Comparison of ENCODE assay signal across 8 cellular contexts in genomic region chr19:55408320-55408836, GRCh38. TPM values are rescaled to one million over a fixed set of nuclear protein-coding genes. Genes with fewer than 3 reads are reported as not detected.
DNase-seq lines count a peak whose midpoint lies in the region; ATAC-seq and TF ChIP-seq lines count a peak whose summit lies in the region.

No MANE protein-coding gene starts in this region.

- ATAC-seq in GM23338, result no peak
- no peak for ATAC-seq in WTC11
- no peak for ATAC-seq in gastroesophageal sphincter
- ATAC-seq in HG02798 (IDR thresholded peaks at IDR 0.05; ENCODE audit: poor library complexity, unreplicated experiment), result no peak

- H4K20me1 ChIP-seq in GM23338 (replicated peaks; ENCODE audit: insufficient read depth), result peaks cover 38% of the 10 kb centered on the region
- H4K20me1 ChIP-seq in smooth muscle cell (ENCODE audit: low read depth), result peaks cover 33% of the 10 kb centered on the region

- no peak for TF ChIP-seq POLR2A in gastroesophageal sphincter (IDR thresholded peaks at IDR 0.05)

- peaks cover 30% of the 10 kb centered on the region for H3K36me3 ChIP-seq in GM23338 (ENCODE audit: insufficient read depth)
- peaks cover 0 to 29% of the 10 kb centered on the region in 2 donors for H3K36me3 ChIP-seq in gastroesophageal sphincter
- H3K36me3 ChIP-seq in smooth muscle cell (ENCODE audit: low read depth), result no peaks in the 10 kb centered on the region

- peaks cover 15% of the 10 kb centered on the region for H3K4me1 ChIP-seq in GM23338 (ENCODE audit: insufficient read depth)
- H3K4me1 ChIP-seq in gastroesophageal sphincter, result peaks cover 0 to 22% (median 16%) of the 10 kb centered on the region in 3 donors
- H3K4me1 ChIP-seq in smooth muscle cell (ENCODE audit: low read depth), result peaks cover 14% of the 10 kb centered on the region

- H3K27me3 ChIP-seq in GM23338 (ENCODE audit: insufficient read depth) (no peaks in the 10 kb centered on the region), gastroesophageal sphincter (no peaks in the 10 kb centered on the region), smooth muscle cell (ENCODE audit: low read depth) (no peaks in the 10 kb centered on the region)

- no peak for TF ChIP-seq CTCF in GM23338 (conservative IDR thresholded peaks at IDR 0.05; ENCODE audit: low read depth in 2 of 2)
- TF ChIP-seq CTCF in WTC11 (IDR thresholded peaks at IDR 0.05), result no peak
- no peak for TF ChIP-seq CTCF in gastroesophageal sphincter (IDR thresholded peaks at IDR 0.05)
- no peak for TF ChIP-seq CTCF in smooth muscle cell (IDR thresholded peaks at IDR 0.05; ENCODE audit: borderline replicate concordance, insufficient read depth, poor library complexity, severe bottlenecking)

- H3K79me2 ChIP-seq in GM23338 (replicated peaks; ENCODE audit: insufficient read depth), result peaks cover 40% of the 10 kb centered on the region
- peaks cover 35% of the 10 kb centered on the region for H3K79me2 ChIP-seq in smooth muscle cell (ENCODE audit: low read depth)

- no peak for DNase-seq in GM23338 (ENCODE audit: low spot score)
- no peak for DNase-seq in WTC11 (ENCODE audit: low spot score)
- no peak for DNase-seq in smooth muscle cell (lab: John Stamatoyannopoulos, UW; ENCODE audit: unreplicated experiment)
- DNase-seq in NCI-H2029 treated with DMSO at 0.1 percent for 48 hours (lab: John Stamatoyannopoulos, UW), result no peak
- no peak for DNase-seq in activated CD8-positive, alpha-beta memory T cell treated with anti-CD3 and anti-CD28 coated beads, Interleukin-2, amount 50 U/mL, for 4 hours
- no peak for DNase-seq in stimulated activated naive CD4-positive, alpha-beta T cell (lab: John Stamatoyannopoulos, UW)

- no peak for TF ChIP-seq EP300 in gastroesophageal sphincter (IDR thresholded peaks at IDR 0.05)

- H3F3A ChIP-seq in GM23338 (replicated peaks; ENCODE audit: low read depth) (peaks cover 34% of the 10 kb centered on the region), smooth muscle cell (ENCODE audit: low read depth) (peaks cover under 1% of the 10 kb centered on the region)

- H3K9me3 Mint-ChIP-seq in GM23338 (peaks cover 30% of the 10 kb centered on the region), WTC11 (peaks cover 22% of the 10 kb centered on the region)

- H3K4me3 Mint-ChIP-seq in GM23338 (peak overlapping the region; percentile 91), WTC11 (peak overlapping the region; percentile 88)

- H3K27ac ChIP-seq in GM23338 (ENCODE audit: low read depth), result peak overlapping the region; percentile 89; the same call in 1 of the 2 replicates
- H3K27ac ChIP-seq in gastroesophageal sphincter, result peak overlapping the region; percentile 81 to 98 (median 96)
- H3K27ac ChIP-seq in smooth muscle cell (ENCODE audit: low read depth), result peak overlapping the region; percentile 82

- H3K36me3 Mint-ChIP-seq in GM23338 (ENCODE audit: low read depth), result peaks cover 61% of the 10 kb centered on the region
- peaks cover 41% of the 10 kb centered on the region for H3K36me3 Mint-ChIP-seq in WTC11

- H3K27me3 Mint-ChIP-seq in GM23338 (ENCODE audit: insufficient read depth, low read depth, poor library complexity) (peaks cover 23% of the 10 kb centered on the region), WTC11 (ENCODE audit: low read depth) (peaks cover 36% of the 10 kb centered on the region)

- H3K4me1 Mint-ChIP-seq in GM23338 (peaks cover 18% of the 10 kb centered on the region), WTC11 (peaks cover 27% of the 10 kb centered on the region)

- H3K9me3 ChIP-seq in gastroesophageal sphincter, result no peaks in the 10 kb centered on the region
- no peaks in the 10 kb centered on the region for H3K9me3 ChIP-seq in smooth muscle cell (replicated peaks; ENCODE audit: low read depth)

- peaks cover 8% of the 10 kb centered on the region for H3K9me2 ChIP-seq in GM23338 (ENCODE audit: insufficient read depth)

- peak overlapping the region; percentile 98 for H3K27ac Mint-ChIP-seq in GM23338
- H3K27ac Mint-ChIP-seq in WTC11, result peak overlapping the region; percentile 92

- H3K4me2 ChIP-seq in GM23338 (peak overlapping the region; percentile 61; the same call in 1 of the 2 replicates), smooth muscle cell (peak overlapping the region; percentile 76)

- peak overlapping the region; percentile 36; the same call in 1 of the 2 replicates for H3K4me3 ChIP-seq in GM23338
- peak overlapping the region; percentile 28 to 85 for H3K4me3 ChIP-seq in gastroesophageal sphincter
- H3K4me3 ChIP-seq in smooth muscle cell, result peak overlapping the region; percentile 78

- WGBS in gastroesophageal sphincter (ENCODE audit: low coverage in 1 of 2), 2 donors, result 53 to 55% methylated on average over 3 to 8 of the region's 21 CpGs
- WGBS in smooth muscle cell (ENCODE audit: low lambda C conversion rate), result 27% methylated on average over 21 of the region's 21 CpGs

- H3K9ac ChIP-seq in smooth muscle cell (ENCODE audit: low read depth), result peak overlapping the region; percentile 65

- CTCF ChIA-PET in WTC11 (lab: Charles Lee), result interaction anchor here (0.6 to 2.5 kb wide), 4 partner anchors 10 to 245 kb away, joined by 3 to 11 read pairs (median 4); no protein-coding TSS in a partner anchor

- POLR2A ChIA-PET in WTC11 (lab: Charles Lee), result interaction anchor here (0.6 to 2.3 kb wide), 13 partner anchors 12 to 1234 kb away, joined by 3 to 8 read pairs (median 4); partner anchors contain the start of genes FIZ1, KMT5C and TMEM238

- no peak overlapping the region for H2AFZ ChIP-seq in GM23338
- H2AFZ ChIP-seq in smooth muscle cell (ENCODE audit: low read depth), result peak overlapping the region; percentile 47

TF ChIP-seq in GM23338, 12 proteins besides CTCF, POLR2A, EP300 and RAD21 (continues in another document):
- TF ChIP-seq POLR2AphosphoS5 (IDR thresholded peaks at IDR 0.05; ENCODE audit: low read depth), result no peak
- no peak for TF ChIP-seq NANOG (IDR thresholded peaks at IDR 0.05; ENCODE audit: borderline replicate concordance)
- no peak for TF ChIP-seq EZH2 (IDR thresholded peaks at IDR 0.05; ENCODE audit: low read depth, unreplicated experiment)
- TF ChIP-seq STAT1 (IDR thresholded peaks at IDR 0.05; ENCODE audit: unreplicated experiment), result no peak
- TF ChIP-seq ZNF331 (CRISPR knock-in tag; IDR thresholded peaks at IDR 0.05; ENCODE audit: low read depth), result no peak
- TF ChIP-seq EZH2phosphoT487 (IDR thresholded peaks at IDR 0.05; ENCODE audit: unreplicated experiment), result no peak

TF ChIP-seq in WTC11, 78 proteins besides CTCF, POLR2A, EP300 and RAD21 (continues in another document):
- TF ChIP-seq MAX (CRISPR knock-in tag; IDR thresholded peaks at IDR 0.05), result peak; percentile 12; the same call in 1 of the 2 replicates

RNA-seq across cellular contexts. Expression of gene UBE2S, which starts 0.8 kb away (rescaled TPM):
- 363 and 469 TPM in 2 replicates for total RNA-seq in GM23338 (2014; rRNA removed; shearing (Covaris generic))
- polyA plus RNA-seq in GM23338 (2016; fragmentation: Nextera tagmentation; extraction: Ambion mirVana) (523 and 533 TPM in 2 replicates), smooth muscle cell (162 and 171 TPM in 2 replicates)
- total RNA-seq in WTC11 (2021) (442 to 516 TPM (median 467 TPM) in 3 replicates), gastroesophageal sphincter (10 to 100 TPM; 12.6 to 17.7 (median 15.4) TPM), smooth muscle cell (34.8 and 39.9 TPM in 2 replicates)

RNA-seq across cellular contexts. Expression of gene RPL28, which starts 22.6 kb away (rescaled TPM):
- total RNA-seq in GM23338 (2014; rRNA removed; shearing (Covaris generic)), result 463 and 737 TPM in 2 replicates
- polyA plus RNA-seq in GM23338 (2016; fragmentation: Nextera tagmentation; extraction: Ambion mirVana), result 1,528 and 1,802 TPM in 2 replicates
- total RNA-seq in WTC11 (2021), result 2,505 to 2,895 TPM (median 2,837 TPM) in 3 replicates
- total RNA-seq in gastroesophageal sphincter, result 100 to 1,000 TPM; 174 to 282 (median 271) TPM
- total RNA-seq in smooth muscle cell, result 824 and 1,108 TPM in 2 replicates
- 515 and 595 TPM in 2 replicates for polyA plus RNA-seq in smooth muscle cell

RNA-seq across cellular contexts. Expression of gene TMEM238, which starts 24.3 kb away (rescaled TPM):
- total RNA-seq in GM23338 (2014; rRNA removed; shearing (Covaris generic)), result 4.1 and 7.5 TPM in 2 replicates
- 0.55 and 0.59 TPM in 2 replicates for polyA plus RNA-seq in GM23338 (2016; fragmentation: Nextera tagmentation; extraction: Ambion mirVana)
- 5.8 to 8.3 TPM (median 6.5 TPM) in 3 replicates for total RNA-seq in WTC11 (2021)
- 1 to 10 TPM in 2 of 4 donors, not detected in 2; 1.6 to 6.0 TPM for total RNA-seq in gastroesophageal sphincter
- 0.58 and 2.6 TPM in 2 replicates for total RNA-seq in smooth muscle cell
- polyA plus RNA-seq in smooth muscle cell, result 3.3 and 9.3 TPM in 2 replicates

RNA-seq across cellular contexts. Expression of gene TMEM190, which starts 31.8 kb away (rescaled TPM):
- not detected in 2 replicates for total RNA-seq in GM23338 (2014; rRNA removed; shearing (Covaris generic))
- polyA plus RNA-seq in GM23338 (2016; fragmentation: Nextera tagmentation; extraction: Ambion mirVana) (4.2 and 4.8 TPM in 2 replicates), smooth muscle cell (8.2 and 11.1 TPM in 2 replicates)
- total RNA-seq in WTC11 (2021) (0.33 to 2.6 TPM (median 0.82 TPM) in 3 replicates), gastroesophageal sphincter (not detected), smooth muscle cell (not detected in 2 replicates)

RNA-seq across cellular contexts. Expression of gene SHISA7, which starts 34.7 kb away (rescaled TPM):
- total RNA-seq in GM23338 (2014; rRNA removed; shearing (Covaris generic)), result 1.4 and 1.6 TPM in 2 replicates
- 0.32 and 0.37 TPM in 2 replicates for polyA plus RNA-seq in GM23338 (2016; fragmentation: Nextera tagmentation; extraction: Ambion mirVana)
- total RNA-seq in WTC11 (2021), result 0.79 to 0.94 TPM (median 0.87 TPM) in 3 replicates
- total RNA-seq in gastroesophageal sphincter, result not detected
- not detected in 2 replicates for total RNA-seq in smooth muscle cell
- not detected in 2 replicates for polyA plus RNA-seq in smooth muscle cell
